In the genomic region with DNA sequence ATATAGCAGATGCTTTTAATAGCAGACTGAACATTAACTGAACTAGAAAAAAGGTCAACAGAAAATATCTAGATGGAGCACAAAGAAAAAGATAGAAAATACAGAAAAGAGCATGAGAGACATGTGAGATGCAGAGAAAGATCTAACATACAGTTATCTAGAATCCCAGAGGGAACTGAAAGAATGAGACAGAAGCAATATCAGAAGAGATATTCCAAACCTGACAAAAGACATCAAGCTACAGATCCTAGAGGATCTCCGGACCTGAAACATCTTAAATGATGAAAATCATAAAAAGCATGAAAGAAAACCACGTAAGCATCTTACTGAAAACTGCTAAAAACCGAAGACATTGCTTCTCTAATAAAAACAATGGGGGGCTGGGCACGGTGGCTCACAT, we compare ENCODE assay signal across 7 cellular contexts.
"Had no signal": no experiment of that assay in that cellular context is flagged by ENCODE, and none has a peak within 500 bp of the region (broad histone marks: within the 10 kb centered on the region; RNA-seq: fewer than 3 reads in every experiment).

No MANE protein-coding gene starts in this region.

- H3K4me2 ChIP-seq: GM23338 had no signal

- H3K27ac Mint-ChIP-seq: GM23338, H9, HFFc6 had no signal

- H3K4me3 ChIP-seq: GM23338, K562 had no signal

- DNase-seq: H9, HCEC 1CT, HFFc6, IMR-90, KG1 had no signal

- H2AFZ ChIP-seq: GM23338 had no signal

- H3K4me3 Mint-ChIP-seq: GM23338, H9, HFFc6 had no signal

- ATAC-seq: GM23338, K562 had no signal
